Comparison of ENCODE assay signal across 1 cellular context in genomic region chr11:1051356-1052132, GRCh38.
TF ChIP-seq lines count a peak whose summit lies in the region.

No MANE protein-coding gene starts in this region.

TF ChIP-seq in IMR-90, 13 proteins besides CTCF, POLR2A, EP300 and RAD21 (continued from another document):
- TF ChIP-seq FOS (IDR thresholded peaks at IDR 0.05; ENCODE audit: low read depth, low read length) (no peak), ELK1 (IDR thresholded peaks at IDR 0.05; ENCODE audit: borderline replicate concordance, low read depth, low read length) (no peak), MXI1 (IDR thresholded peaks at IDR 0.05; ENCODE audit: borderline replicate concordance, low read depth, low read length) (no peak), RCOR1 (IDR thresholded peaks at IDR 0.05; ENCODE audit: insufficient replicate concordance, low read length) (no peak), MAZ (IDR thresholded peaks at IDR 0.05; ENCODE audit: borderline replicate concordance, low read depth, low read length) (no peak), SMC3 (IDR thresholded peaks at IDR 0.05; ENCODE audit: low read depth, low read length) (no peak), MAFK (IDR thresholded peaks at IDR 0.05; ENCODE audit: low read depth, low read length) (no peak), CHD1 (IDR thresholded peaks at IDR 0.05; ENCODE audit: low read depth, low read length) (no peak)
